In genomic region chr3:32902887-32903371, GRCh38 we compare ENCODE assay signal across 11 cellular contexts. TPM values are rescaled to one million over a fixed set of nuclear protein-coding genes. Genes with fewer than 3 reads are reported as not detected.
DNase-seq lines count a peak whose midpoint lies in the region; ATAC-seq and TF ChIP-seq lines count a peak whose summit lies in the region.
"Not testable (repeated sequence)": the region's sequence is repeated elsewhere in the genome, so short reads cannot be mapped to it uniquely, and the experiment has no call there.
"Had no signal": no experiment of that assay in that cellular context is flagged by ENCODE, and none has a peak within 500 bp of the region (broad histone marks: within the 10 kb centered on the region; RNA-seq: fewer than 3 reads in every experiment).

No MANE protein-coding gene starts in this region.

- H3K36me3 Mint-ChIP-seq in CD8-positive, alpha-beta T cell; activated naive CD8-positive, alpha-beta T cell treated with anti-CD3 and anti-CD28 coated beads, Interleukin-2, amount 50 U/mL, for 24 hours (ENCODE audit: low read depth); natural killer cell treated with Interleukin-12 subunit alpha and Interleukin-12 subunit beta and Interleukin-15 and Interleukin-18, amount 100 ng/mL, for 72 hours: not testable (repeated sequence)
- peaks cover 7 to 27% (median 14%) of the 10 kb centered on the region in 3 experiments for H3K36me3 Mint-ChIP-seq in H9 (ENCODE audit: insufficient read depth in 1 of 3, low read depth in 3 of 3)

- not testable (repeated sequence) for H2AK5ac ChIP-seq in H9 (ENCODE audit: insufficient read length, low read length)

- POLR2A ChIA-PET in CD8-positive, alpha-beta T cell (lab: Charles Lee): not testable (repeated sequence)

- peak; percentile 40 for ATAC-seq in CD8-positive, alpha-beta T cell
- peak; percentile 77 for ATAC-seq in activated naive CD8-positive, alpha-beta T cell treated with anti-CD3 and anti-CD28 coated beads, Interleukin-2, amount 50 U/mL, for 24 hours
- peak in 1 of 2 donors; percentile 42 for ATAC-seq in left cardiac atrium
- not testable (repeated sequence) for ATAC-seq in natural killer cell treated with Interleukin-12 subunit alpha and Interleukin-12 subunit beta and Interleukin-15 and Interleukin-18, amount 100 ng/mL, for 72 hours

- H3K27ac ChIP-seq in CD8-positive, alpha-beta T cell (ENCODE audit: low read depth, low read length); H9 (ENCODE audit: insufficient read length, low read depth, low read length): not testable (repeated sequence)

- H3K56ac ChIP-seq in H9 (ENCODE audit: insufficient read length, low read depth, low read length): not testable (repeated sequence)

- not testable (repeated sequence) for H3K14ac ChIP-seq in H9 (ENCODE audit: insufficient read depth, low read length)

- DNase-seq in CD8-positive, alpha-beta T cell: peak in 6 of 7 experiments; percentile 3 to 53 (median 24)
- DNase-seq in H9: peak; percentile 94
- peak; percentile 51 to 81 for DNase-seq in NCI-H524 (lab: John Stamatoyannopoulos, UW)
- DNase-seq in activated CD4-positive, alpha-beta T cell treated with anti-CD3 and anti-CD28 coated beads, Interleukin-2, amount 50 U/mL, for 1 hour: peak; percentile 22
- DNase-seq in activated naive CD8-positive, alpha-beta T cell treated with anti-CD3 and anti-CD28 coated beads, Interleukin-2, amount 50 U/mL, for 24 hours: peak; percentile 34
- DNase-seq in left cardiac atrium: peak; percentile 39
- DNase-seq in natural killer cell treated with Interleukin-12 subunit alpha and Interleukin-12 subunit beta and Interleukin-15 and Interleukin-18, amount 100 ng/mL, for 72 hours (ENCODE audit: low spot score): not testable (repeated sequence)
- peak in 2 of 3 donors; percentile 14 to 35 for DNase-seq in stimulated activated CD4-positive, alpha-beta T cell treated with anti-CD3 and anti-CD28 coated beads, TNF-alpha, amount 100 ng/mL, for 48 hours (ENCODE audit: low read depth in 3 of 3)

- not testable (repeated sequence) for H2BK12ac ChIP-seq in H9 (ENCODE audit: insufficient read length, low read depth, low read length)

- not testable (repeated sequence) for H3K23ac ChIP-seq in H9 (ENCODE audit: insufficient read length, low read depth, low read length)

- intact Hi-C loops in CD8-positive, alpha-beta T cell (cut with DNase I, micrococcal nuclease); left cardiac atrium (cut with DNase I): not testable (repeated sequence)

- H3K27me3 ChIP-seq in CD8-positive, alpha-beta T cell (ENCODE audit: insufficient read depth, low read length); H9 (ENCODE audit: insufficient read depth, low read length): not testable (repeated sequence)

- H2BK120ac ChIP-seq in H9 (ENCODE audit: low read depth, low read length, poor library complexity, severe bottlenecking): not testable (repeated sequence)

- CTCF ChIA-PET in CD8-positive, alpha-beta T cell (lab: Charles Lee): not testable (repeated sequence)

- H3K4ac ChIP-seq in H9 (ENCODE audit: low read depth, low read length): not testable (repeated sequence)

- not testable (repeated sequence) for H2BK15ac ChIP-seq in H9 (ENCODE audit: low read depth, low read length)

- not testable (repeated sequence) for H3K9me3 Mint-ChIP-seq in CD8-positive, alpha-beta T cell; activated naive CD8-positive, alpha-beta T cell treated with anti-CD3 and anti-CD28 coated beads, Interleukin-2, amount 50 U/mL, for 24 hours; natural killer cell treated with Interleukin-12 subunit alpha and Interleukin-12 subunit beta and Interleukin-15 and Interleukin-18, amount 100 ng/mL, for 72 hours
- peaks cover 0 to 15% of the 10 kb centered on the region in 2 experiments; a peak in 3 of 5 replicates for H3K9me3 Mint-ChIP-seq in H9

- H3K36me3 ChIP-seq in CD8-positive, alpha-beta T cell (ENCODE audit: insufficient read depth, low read length): not testable (repeated sequence)

- H3K18ac ChIP-seq in H9 (ENCODE audit: insufficient read length, low read depth, low read length): not testable (repeated sequence)

- not testable (repeated sequence) for H3K4me3 ChIP-seq in CD8-positive, alpha-beta T cell (ENCODE audit: low read depth, low read length)

- H3K4me3 Mint-ChIP-seq in CD8-positive, alpha-beta T cell: peak overlapping the region; percentile 75
- peak overlapping the region; percentile 60 to 62; a peak in 4 of 5 replicates for H3K4me3 Mint-ChIP-seq in H9
- H3K4me3 Mint-ChIP-seq in activated naive CD8-positive, alpha-beta T cell treated with anti-CD3 and anti-CD28 coated beads, Interleukin-2, amount 50 U/mL, for 24 hours: peak overlapping the region; percentile 49
- H3K4me3 Mint-ChIP-seq in natural killer cell treated with Interleukin-12 subunit alpha and Interleukin-12 subunit beta and Interleukin-15 and Interleukin-18, amount 100 ng/mL, for 72 hours: peak overlapping the region; percentile 20

- H3K4me2 ChIP-seq in H9 (ENCODE audit: insufficient read depth, insufficient read length, low read length): not testable (repeated sequence)

- not testable (repeated sequence) for H3K9me3 ChIP-seq in CD8-positive, alpha-beta T cell (ENCODE audit: low read length); H9 (ENCODE audit: control insufficient read depth, low read depth, low read length)

- WGBS in H9 (ENCODE audit: extremely low coverage, insufficient read length, low lambda C conversion rate): no CpG with 5 or more reads among the region's 31 CpGs

- TF ChIP-seq CTCF in CD8-positive, alpha-beta T cell (IDR thresholded peaks at IDR 0.05): not testable (repeated sequence)
- TF ChIP-seq CTCF in H9 (conservative IDR thresholded peaks at IDR 0.05): peak; percentile 70

- H3K27me3 Mint-ChIP-seq in CD8-positive, alpha-beta T cell (ENCODE audit: low read depth); H9 (ENCODE audit: low read depth): not testable (repeated sequence)
- peaks cover 15% of the 10 kb centered on the region for H3K27me3 Mint-ChIP-seq in activated naive CD8-positive, alpha-beta T cell treated with anti-CD3 and anti-CD28 coated beads, Interleukin-2, amount 50 U/mL, for 24 hours
- peaks cover 14 to 18% of the 10 kb centered on the region in 2 donors for H3K27me3 Mint-ChIP-seq in natural killer cell treated with Interleukin-12 subunit alpha and Interleukin-12 subunit beta and Interleukin-15 and Interleukin-18, amount 100 ng/mL, for 72 hours

- H2AFZ ChIP-seq in H9 (ENCODE audit: low read length): not testable (repeated sequence)

- not testable (repeated sequence) for H3K9ac ChIP-seq in H9 (ENCODE audit: extremely low read depth, insufficient read length, low read length)

- not testable (repeated sequence) for H4K5ac ChIP-seq in H9 (ENCODE audit: insufficient read length, low read depth, low read length)

- not testable (repeated sequence) for H3K4me1 Mint-ChIP-seq in CD8-positive, alpha-beta T cell (ENCODE audit: low read depth); activated naive CD8-positive, alpha-beta T cell treated with anti-CD3 and anti-CD28 coated beads, Interleukin-2, amount 50 U/mL, for 24 hours; natural killer cell treated with Interleukin-12 subunit alpha and Interleukin-12 subunit beta and Interleukin-15 and Interleukin-18, amount 100 ng/mL, for 72 hours (ENCODE audit: low read depth in 2 of 2)
- H3K4me1 Mint-ChIP-seq in H9: peaks cover 7 to 14% of the 10 kb centered on the region in 2 experiments

- H4K91ac ChIP-seq in H9 (ENCODE audit: insufficient read length, low read depth, low read length): not testable (repeated sequence)

- not testable (repeated sequence) for H4K20me1 ChIP-seq in H9 (ENCODE audit: control insufficient read depth, insufficient read depth, insufficient read length)

- H3K79me2 ChIP-seq in H9 (ENCODE audit: insufficient read depth, low read length): not testable (repeated sequence)

- not testable (repeated sequence) for H3K4me1 ChIP-seq in CD8-positive, alpha-beta T cell (ENCODE audit: insufficient read depth, low read length); H9 (ENCODE audit: insufficient read depth, low read length)

- not testable (repeated sequence) for H2BK5ac ChIP-seq in H9 (ENCODE audit: insufficient read length, low read length)

- H2BK20ac ChIP-seq in H9 (ENCODE audit: low read depth, low read length, poor library complexity, severe bottlenecking): not testable (repeated sequence)

- H3K79me1 ChIP-seq in H9 (ENCODE audit: insufficient read depth, low read depth, low read length, poor library complexity, severe bottlenecking): not testable (repeated sequence)

- not testable (repeated sequence) for H3T11ph ChIP-seq in H9 (ENCODE audit: low read length)

- H3K27ac Mint-ChIP-seq in CD8-positive, alpha-beta T cell; H9; activated naive CD8-positive, alpha-beta T cell treated with anti-CD3 and anti-CD28 coated beads, Interleukin-2, amount 50 U/mL, for 24 hours; natural killer cell treated with Interleukin-12 subunit alpha and Interleukin-12 subunit beta and Interleukin-15 and Interleukin-18, amount 100 ng/mL, for 72 hours: not testable (repeated sequence)

- H3K23me2 ChIP-seq in H9 (ENCODE audit: insufficient read length, low read depth, low read length, poor library complexity, severe bottlenecking): not testable (repeated sequence)

- not testable (repeated sequence) for H4K8ac ChIP-seq in H9 (replicated peaks; ENCODE audit: insufficient read length, low read depth, low read length)

RNA-seq across cellular contexts. Expression of gene CCR4, which starts 48.5 kb away (rescaled TPM):
- 1 to 10 TPM; 7.5 to 8.7 TPM for total RNA-seq in CD8-positive, alpha-beta T cell
- total RNA-seq in H9 (2021): 0.07 and 0.09 TPM in 2 replicates
- under 1 TPM; 0.16 to 0.24 TPM for total RNA-seq in left cardiac atrium
- total RNA-seq in natural killer cell treated with Interleukin-12 subunit alpha and Interleukin-12 subunit beta and Interleukin-15 and Interleukin-18, amount 100 ng/mL, for 72 hours: 10 to 100 TPM; 12.1 to 40.9 TPM
- total RNA-seq: cardiac septum, MCF 10A, renal cortical epithelial cell had no signal

Comparison
In these comparisons a context has a peak if more than half of its experiments do, and no peak if none do; other contexts are left out.
1. H3K4me3 Mint-ChIP-seq: peak in every context shown above with its lines; median percentile 75 in CD8-positive, alpha-beta T cell; 61 in H9; 49 in activated naive CD8-positive, alpha-beta T cell treated with anti-CD3 and anti-CD28 coated beads, Interleukin-2, amount 50 U/mL, for 24 hours; 20 in natural killer cell treated with Interleukin-12 subunit alpha and Interleukin-12 subunit beta and Interleukin-15 and Interleukin-18, amount 100 ng/mL, for 72 hours.